ENCODE assay signal across 4 cellular contexts in the genomic region with DNA sequence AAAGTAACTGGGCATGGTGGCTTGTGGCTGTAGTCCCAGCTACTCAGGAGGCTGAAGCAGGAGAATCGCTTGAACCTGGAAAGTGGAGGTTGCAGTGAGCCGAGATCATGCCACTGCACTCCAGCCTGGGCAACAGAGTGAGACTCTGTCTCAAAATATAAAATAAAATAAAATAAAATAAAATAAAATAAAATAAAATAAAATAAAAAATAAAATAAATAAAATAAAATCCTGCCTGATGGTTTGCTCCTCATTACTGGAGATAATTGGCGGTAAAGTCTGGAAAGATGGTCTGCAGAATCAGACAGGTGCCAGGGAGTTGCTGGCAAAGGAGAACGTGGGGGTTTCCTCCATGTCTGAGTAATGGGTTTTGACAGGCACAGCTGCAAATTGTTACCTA. TPM values are rescaled to one million over a fixed set of nuclear protein-coding genes. Genes with fewer than 3 reads are reported as not detected.
"Had no signal": no experiment of that assay in that cellular context is flagged by ENCODE, and none has a peak within 500 bp of the region (broad histone marks: within the 10 kb centered on the region; RNA-seq: fewer than 3 reads in every experiment).

No MANE protein-coding gene starts in this region.

RNA-seq across cellular contexts. Expression of a gene that starts 11.2 kb away (rescaled TPM):
- total RNA-seq: LHCN-M2, M059J, MCF 10A, NCI-H460 had no signal
